In genomic region chr20:58078741-58079522, GRCh38 we compare ENCODE assay signal across 1 cellular context.
TF ChIP-seq lines count a peak whose summit lies in the region.

No MANE protein-coding gene starts in this region.

TF ChIP-seq in WTC11, 78 proteins besides CTCF, POLR2A, EP300 and RAD21 (continued from another document):
- TF ChIP-seq AR (CRISPR knock-in tag; IDR thresholded peaks at IDR 0.05): no peak
- no peak for TF ChIP-seq NFATC4 (CRISPR knock-in tag; IDR thresholded peaks at IDR 0.05)
- TF ChIP-seq PRRX2 (CRISPR knock-in tag; IDR thresholded peaks at IDR 0.05): no peak
- TF ChIP-seq ZNF232 (CRISPR knock-in tag; IDR thresholded peaks at IDR 0.05): no peak
- TF ChIP-seq ATF2 (CRISPR knock-in tag; IDR thresholded peaks at IDR 0.05; ENCODE audit: borderline replicate concordance, low read depth): no peak
- TF ChIP-seq EMX1 (CRISPR knock-in tag; IDR thresholded peaks at IDR 0.05): no peak
- TF ChIP-seq AFF4 (CRISPR knock-in tag; IDR thresholded peaks at IDR 0.05; ENCODE audit: borderline replicate concordance): no peak
- no peak for TF ChIP-seq SMAD4 (CRISPR knock-in tag; IDR thresholded peaks at IDR 0.05)
- TF ChIP-seq, protein P1, sequence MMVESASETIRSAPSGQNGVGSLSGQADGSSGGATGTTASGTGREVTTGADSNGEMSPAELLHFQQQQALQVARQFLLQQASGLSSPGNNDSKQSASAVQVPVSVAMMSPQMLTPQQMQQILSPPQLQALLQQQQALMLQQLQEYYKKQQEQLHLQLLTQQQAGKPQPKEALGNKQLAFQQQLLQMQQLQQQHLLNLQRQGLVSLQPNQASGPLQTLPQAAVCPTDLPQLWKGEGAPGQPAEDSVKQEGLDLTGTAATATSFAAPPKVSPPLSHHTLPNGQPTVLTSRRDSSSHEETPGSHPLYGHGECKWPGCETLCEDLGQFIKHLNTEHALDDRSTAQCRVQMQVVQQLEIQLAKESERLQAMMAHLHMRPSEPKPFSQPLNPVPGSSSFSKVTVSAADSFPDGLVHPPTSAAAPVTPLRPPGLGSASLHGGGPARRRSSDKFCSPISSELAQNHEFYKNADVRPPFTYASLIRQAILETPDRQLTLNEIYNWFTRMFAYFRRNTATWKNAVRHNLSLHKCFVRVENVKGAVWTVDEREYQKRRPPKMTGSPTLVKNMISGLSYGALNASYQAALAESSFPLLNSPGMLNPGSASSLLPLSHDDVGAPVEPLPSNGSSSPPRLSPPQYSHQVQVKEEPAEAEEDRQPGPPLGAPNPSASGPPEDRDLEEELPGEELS (CRISPR knock-in tag; IDR thresholded peaks at IDR 0.05): no peak
- no peak for TF ChIP-seq ETV6 (CRISPR knock-in tag; IDR thresholded peaks at IDR 0.05)
